ENCODE assay signal across 1 cellular context in genomic region chr10:86959737-86960002, GRCh38.
TF ChIP-seq lines count a peak whose summit lies in the region.

No MANE protein-coding gene starts in this region.

TF ChIP-seq in H1, 55 proteins besides CTCF, POLR2A, EP300 and RAD21:
- TF ChIP-seq BRCA1 (IDR thresholded peaks at IDR 0.05; ENCODE audit: low read depth, low read length) (no peak), SIX5 (IDR thresholded peaks at IDR 0.05; ENCODE audit: low read depth, low read length) (no peak), CHD1 (IDR thresholded peaks at IDR 0.05; ENCODE audit: low read depth, low read length) (no peak), POLR2AphosphoS5 (IDR thresholded peaks at IDR 0.05; ENCODE audit: low read depth, low read length) (no peak), KDM1A (IDR thresholded peaks at IDR 0.05; ENCODE audit: borderline replicate concordance, low read length) (no peak)
